ENCODE assay signal across 1 cellular context in the genomic region with DNA sequence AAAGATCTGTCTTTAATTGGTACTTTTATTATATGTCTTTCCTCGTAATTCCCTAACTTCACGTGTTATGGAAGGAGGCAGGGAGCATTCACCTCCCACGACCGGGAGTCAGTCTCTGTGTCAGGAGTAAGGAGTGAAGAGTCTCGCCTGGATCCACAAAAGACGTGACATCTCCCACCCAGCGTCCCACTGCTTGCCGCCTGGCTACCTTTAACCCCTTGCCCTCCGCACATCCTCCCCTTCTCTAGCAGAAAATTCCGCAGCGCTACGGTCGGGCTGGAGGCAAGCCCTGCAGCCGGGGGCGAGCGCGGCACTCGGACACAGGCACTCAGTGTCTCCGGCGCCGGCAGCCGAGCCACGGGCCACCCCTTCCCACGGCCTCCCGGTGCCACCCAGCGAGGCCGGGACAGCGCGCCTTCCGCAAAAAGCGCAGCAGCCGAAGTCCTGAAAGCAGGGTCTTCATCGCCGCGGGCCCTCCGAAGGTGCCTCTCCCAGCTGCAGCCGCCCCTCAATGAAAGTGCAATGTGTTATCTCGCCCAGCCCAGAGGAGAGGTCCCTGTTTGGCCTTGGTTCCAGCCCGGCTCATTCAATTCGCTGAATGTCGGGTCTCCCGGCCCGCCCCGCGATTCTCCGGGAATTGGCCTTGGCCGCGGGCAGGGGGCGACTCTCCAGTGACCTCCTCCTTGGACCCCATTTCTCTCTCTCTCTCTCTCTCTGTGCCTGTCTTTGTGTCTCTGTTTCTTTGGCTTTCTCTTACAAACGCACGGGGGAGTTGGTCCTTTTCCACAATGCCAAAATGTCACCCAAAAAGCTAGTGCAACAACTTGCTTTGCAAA.
TF ChIP-seq lines count a peak whose summit lies in the region.

No MANE protein-coding gene starts in this region.

TF ChIP-seq in H1, 55 proteins besides CTCF, POLR2A, EP300 and RAD21 (continued from another document):
- no peak; the same call in 1 of the 2 replicates for TF ChIP-seq E2F6 (IDR thresholded peaks at IDR 0.05)
